In the genomic region with DNA sequence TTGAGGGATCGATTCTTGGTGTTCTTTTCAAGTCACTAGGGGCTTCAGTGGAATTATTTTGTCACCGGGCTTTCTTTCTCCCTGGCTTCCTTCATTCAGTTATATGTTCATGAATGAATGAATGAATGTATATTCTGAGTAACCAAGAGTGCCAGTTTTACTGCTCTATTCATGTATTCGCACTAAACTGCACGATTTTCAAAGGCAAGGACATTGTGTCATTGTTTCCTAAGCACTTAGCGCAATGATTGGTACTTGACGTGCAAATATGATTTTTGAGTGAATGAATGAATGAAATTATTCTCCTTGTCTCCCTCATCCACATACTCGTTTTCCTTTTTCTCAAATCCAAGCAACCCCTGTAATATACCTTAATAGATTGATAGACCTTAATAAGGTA, we compare ENCODE assay signal across 8 cellular contexts. TPM values are rescaled to one million over a fixed set of nuclear protein-coding genes. Genes with fewer than 3 reads are reported as not detected.
DNase-seq lines count a peak whose midpoint lies in the region; ATAC-seq and TF ChIP-seq lines count a peak whose summit lies in the region.

No MANE protein-coding gene starts in this region.

- peaks cover 7% of the 10 kb centered on the region for H3K79me2 ChIP-seq in osteoblast (ENCODE audit: insufficient read depth, low read length)

- no peaks in the 10 kb centered on the region for H4K20me1 ChIP-seq in osteoblast (ENCODE audit: insufficient read depth, low read length)

- H3K4me3 Mint-ChIP-seq in Calu3 (ENCODE audit: low read depth, unreplicated experiment): peak overlapping the region; percentile 94
- H3K4me3 Mint-ChIP-seq in effector memory CD8-positive, alpha-beta T cell: peak overlapping the region; percentile 97 to 98

- H3K4me1 ChIP-seq in osteoblast (ENCODE audit: insufficient read depth, low read length): peaks cover 6% of the 10 kb centered on the region

- H3K9me3 ChIP-seq in osteoblast (ENCODE audit: low read depth, low read length): no peaks in the 10 kb centered on the region

- no peaks in the 10 kb centered on the region for H3K27me3 Mint-ChIP-seq in Calu3 (ENCODE audit: unreplicated experiment)
- H3K27me3 Mint-ChIP-seq in effector memory CD8-positive, alpha-beta T cell: no peaks in the 10 kb centered on the region

- peak overlapping the region; percentile 96 for H3K27ac Mint-ChIP-seq in Calu3 (ENCODE audit: unreplicated experiment)
- peak overlapping the region; percentile 100 for H3K27ac Mint-ChIP-seq in effector memory CD8-positive, alpha-beta T cell

- no peaks in the 10 kb centered on the region for H3K9me3 Mint-ChIP-seq in Calu3 (ENCODE audit: low read depth, unreplicated experiment)
- H3K9me3 Mint-ChIP-seq in effector memory CD8-positive, alpha-beta T cell: no peaks in the 10 kb centered on the region

- H3K4me3 ChIP-seq in NB4 (ENCODE audit: low read depth, low read length) (peak overlapping the region; percentile 98), osteoblast (ENCODE audit: insufficient read depth, low read length) (peak overlapping the region; percentile 88)

- no TSS peak for BruUV-seq in Calu3 (replicated peaks; lab: Mats Ljungman, UMichigan)

- no peaks in the 10 kb centered on the region for H3K27me3 ChIP-seq in osteoblast (ENCODE audit: insufficient read depth, low read length)

- no peak for ATAC-seq in effector memory CD8-positive, alpha-beta T cell (replicated peaks)
- ATAC-seq in GM18498 (IDR thresholded peaks at IDR 0.05; ENCODE audit: unreplicated experiment) (no peak), GM19324 (IDR thresholded peaks at IDR 0.05; ENCODE audit: low FRiP score, unreplicated experiment) (no peak)

- H2AFZ ChIP-seq in osteoblast (ENCODE audit: low read length): peak overlapping the region; percentile 99

- H3K36me3 Mint-ChIP-seq in Calu3 (ENCODE audit: insufficient read depth, unreplicated experiment): peaks cover 18% of the 10 kb centered on the region
- peaks cover 18% of the 10 kb centered on the region for H3K36me3 Mint-ChIP-seq in effector memory CD8-positive, alpha-beta T cell (ENCODE audit: insufficient read depth)

- peak overlapping the region; percentile 84 for H3K27ac ChIP-seq in osteoblast (ENCODE audit: low read depth, low read length)

- no peaks in the 10 kb centered on the region for H3K36me3 ChIP-seq in osteoblast (ENCODE audit: insufficient read depth, low read length)

- TF ChIP-seq POLR2A in NB4 (IDR thresholded peaks at IDR 0.05; ENCODE audit: extremely low read depth, insufficient read length): no peak

- H3K4me1 Mint-ChIP-seq in Calu3 (ENCODE audit: low read depth, unreplicated experiment): no peaks in the 10 kb centered on the region
- peaks cover 7 to 12% of the 10 kb centered on the region in 2 donors for H3K4me1 Mint-ChIP-seq in effector memory CD8-positive, alpha-beta T cell (ENCODE audit: low read depth in 2 of 2)

- intact Hi-C loops in Calu3 (cut with micrococcal nuclease; ENCODE audit: unreplicated experiment): no loop called here

- TF ChIP-seq CTCF in Calu3 (IDR thresholded peaks at IDR 0.05; ENCODE audit: unreplicated experiment): no peak
- TF ChIP-seq CTCF in NB4 (IDR thresholded peaks at IDR 0.05; ENCODE audit: low read depth, low read length): no peak
- TF ChIP-seq CTCF in osteoblast (IDR thresholded peaks at IDR 0.05; ENCODE audit: extremely low read depth, low read depth, low read length): no peak

- CTCF ChIA-PET in Calu3 (lab: Charles Lee): interaction anchor here (1.4 kb wide), 1 partner anchor 35 kb away, joined by 4 read pairs; a partner anchor contains a TSS

- H3K4me2 ChIP-seq in osteoblast (ENCODE audit: insufficient read depth, low read length): peak overlapping the region; percentile 89

- no peak for DNase-seq in Calu3
- no peak for DNase-seq in NB4 (ENCODE audit: low read depth)
- no peak for DNase-seq in effector memory CD8-positive, alpha-beta T cell
- DNase-seq in osteoblast (ENCODE audit: insufficient read length, low spot score, missing footprints): no peak
- DNase-seq in stimulated activated CD4-positive, alpha-beta T cell treated with anti-CD3 and anti-CD28 coated beads, Interleukin-1b, Interleukin-23, amount 100 ng/mL, for 48 hours: no peak
- no peak for DNase-seq in 8988T

RNA-seq across cellular contexts. Expression of a gene that starts 0.8 kb away (rescaled TPM):
- 7.1 and 7.7 TPM in 2 replicates for total RNA-seq in Calu3 (2022)
- 4.0 and 8.0 TPM in 2 replicates for total RNA-seq in osteoblast

RNA-seq across cellular contexts. Expression of a gene that starts 34.8 kb away (rescaled TPM):
- total RNA-seq in Calu3 (2022) (132 and 158 TPM in 2 replicates), osteoblast (161 and 164 TPM in 2 replicates)
